ENCODE assay signal across 34 cellular contexts in the genomic region with DNA sequence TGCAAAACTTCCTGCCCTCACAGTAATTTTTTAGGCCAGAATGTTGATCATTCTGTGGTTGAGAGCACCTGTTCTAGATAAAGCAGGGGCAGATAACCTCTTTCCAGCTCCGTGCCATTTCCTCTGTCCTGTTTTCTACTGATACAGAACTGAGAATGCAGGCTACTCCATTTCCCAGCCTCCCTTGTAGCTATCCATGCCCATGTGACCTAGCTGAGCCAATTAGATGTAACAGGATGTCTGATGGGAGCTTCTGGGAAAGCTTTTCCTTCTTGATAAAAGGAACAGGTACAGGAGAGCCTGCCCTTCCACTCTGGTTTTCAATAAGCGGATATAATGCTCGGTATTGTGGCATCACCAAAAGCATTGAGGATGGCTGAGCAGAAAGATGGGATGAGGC. TPM values are rescaled to one million over a fixed set of nuclear protein-coding genes. Genes with fewer than 3 reads are reported as not detected.
"Had no signal": no experiment of that assay in that cellular context is flagged by ENCODE, and none has a peak within 500 bp of the region (broad histone marks: within the 10 kb centered on the region; RNA-seq: fewer than 3 reads in every experiment).

No MANE protein-coding gene starts in this region.

- H3K27me3 ChIP-seq: brain microvascular endothelial cell, esophagus muscularis mucosa, heart right ventricle, pancreas, stomach, tibial nerve had no signal

- DNase-seq: activated CD4-positive, alpha-beta memory T cell treated with anti-CD3 and anti-CD28 coated beads for 36 hours; activated CD4-positive, alpha-beta T cell treated with anti-CD3 and anti-CD28 coated beads, Interleukin-2, amount 10 ng/mL, durations not matched to agents 24 days and 14 days; activated CD4-positive, CD25-positive, alpha-beta regulatory T cell treated with anti-CD3 and anti-CD28 coated beads, Interleukin-2, amount 50 U/mL, for 72 hours; activated CD8-positive, alpha-beta memory T cell treated with anti-CD3 and anti-CD28 coated beads, Interleukin-2, amount 50 U/mL, for 4 hours; activated effector memory CD4-positive, alpha-beta T cell treated with anti-CD3 and anti-CD28 coated beads, Interleukin-2, amount 50 U/mL, for 16 hours; activated naive CD4-positive, alpha-beta T cell treated with anti-CD3 and anti-CD28 coated beads for 36 hours; activated naive CD8-positive, alpha-beta T cell treated with anti-CD3 and anti-CD28 coated beads, Interleukin-2, amount 10 ng/mL, durations not matched to agents 7 days and 5 days; activated T-cell treated with anti-CD3 and anti-CD28 coated beads, Interleukin-2, amount 50 U/mL, for 1 hour; amniotic stem cell; brain microvascular endothelial cell; effector CD4-positive, alpha-beta T cell; foreskin melanocyte; heart right ventricle; naive B cell; nephron progenitor cell; pancreas; psoas muscle; stimulated activated CD4-positive, alpha-beta T cell treated with anti-CD3 and anti-CD28 coated beads, Interleukin-1b, Interleukin-23, amount 100 ng/mL, for 48 hours; stimulated activated naive B cell treated with anti-CD40 and anti-IgM and Interleukin-4, amounts not matched to agents 10 μg/mL and 1 μg/mL and 100 μg/mL, for 72 hours; stomach; T-helper 9 cell; WERI-Rb-1 had no signal

- ATAC-seq: heart right ventricle; pancreas; psoas muscle; stimulated activated naive B cell treated with anti-CD40 and anti-IgM and Interleukin-4, amounts not matched to agents 10 μg/mL and 1 μg/mL and 100 μg/mL, for 72 hours had no signal

- H3K4me1 ChIP-seq: pancreas, psoas muscle, stomach, tibial nerve had no signal

- H3K27ac ChIP-seq: brain microvascular endothelial cell, esophagus muscularis mucosa, heart right ventricle, pancreas, psoas muscle, stomach, tibial nerve, WERI-Rb-1 had no signal

RNA-seq across cellular contexts. Expression of a gene that starts 54.2 kb away (rescaled TPM):
- total RNA-seq: activated CD4-positive, alpha-beta memory T cell treated with anti-CD3 and anti-CD28 coated beads for 36 hours; activated CD4-positive, alpha-beta T cell treated with anti-CD3 and anti-CD28 coated beads, Interleukin-2, amount 10 ng/mL, durations not matched to agents 24 days and 14 days; activated CD8-positive, alpha-beta memory T cell treated with anti-CD3 and anti-CD28 coated beads for 36 hours; activated naive CD4-positive, alpha-beta T cell treated with anti-CD3 and anti-CD28 coated beads for 36 hours; activated naive CD8-positive, alpha-beta T cell treated with anti-CD3 and anti-CD28 coated beads, Interleukin-2, amount 10 ng/mL, durations not matched to agents 7 days and 5 days; activated T-helper 1 cell treated with anti-CD3 and anti-CD28 coated beads, Interleukin-12 subunit alpha, Interleukin-12 subunit beta, Interleukin-2, Interleukin-4 antibody, amounts not matched to agents 30 ng/mL and 10 ng/mL and 1 ng/mL, durations not matched to agents 14 hours and 24 hours and 36 hours; astrocyte; cardiac septum; esophagus muscularis mucosa; glomerular endothelial cell; heart right ventricle; kidney epithelial cell; lower leg skin; mesothelial cell of epicardium; pancreas; psoas muscle; smooth muscle cell; stomach; tibial nerve; ureter had no signal
- polyA plus RNA-seq: heart right ventricle, psoas muscle, smooth muscle cell, stomach had no signal
